8 cellular contexts compared by ENCODE assay signal in the genomic region with DNA sequence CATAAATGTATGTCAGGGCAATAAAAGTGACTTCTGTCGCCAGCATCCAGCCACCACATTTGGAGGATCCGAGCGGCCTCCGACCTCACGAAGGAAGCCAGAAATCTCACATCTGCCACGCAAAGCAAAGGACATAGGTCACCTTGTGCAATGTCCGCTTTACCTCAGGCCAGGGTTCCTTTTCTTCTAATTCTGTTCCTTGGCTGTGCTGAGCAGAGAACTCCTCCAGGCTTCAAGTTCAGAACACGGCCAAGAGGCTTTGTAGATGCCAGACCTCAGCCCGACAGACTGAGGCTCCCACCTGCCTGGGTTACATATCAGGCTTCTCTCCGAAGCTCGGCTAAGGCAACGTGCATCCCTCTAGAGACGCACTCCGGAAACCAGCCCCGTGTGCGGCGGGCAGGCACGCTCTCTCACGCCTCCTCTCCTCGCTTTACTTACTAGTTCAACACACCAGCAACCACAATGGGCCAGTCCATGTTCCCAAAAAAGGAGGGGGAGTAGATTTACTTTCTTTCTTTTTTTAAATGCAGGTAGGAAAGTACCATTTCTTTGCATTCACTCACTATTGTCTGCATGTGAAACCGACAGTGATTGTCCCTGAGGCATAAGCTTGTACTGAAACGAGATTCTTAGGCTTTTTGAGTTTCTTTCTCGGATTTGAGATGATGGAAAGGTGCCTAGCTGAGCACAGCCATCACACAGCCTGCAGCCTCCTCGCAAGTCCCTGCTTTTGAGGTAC.
DNase-seq lines count a peak whose midpoint lies in the region; ATAC-seq and TF ChIP-seq lines count a peak whose summit lies in the region.

No MANE protein-coding gene starts in this region.

- intact Hi-C loops in dendritic cell treated with granulocyte-macrophage colony-stimulating factor and Interleukin-4, amounts not matched to agents 40 ng/mL and 50 ng/mL, for 4 days (cut with micrococcal nuclease) = no loop called here
- intact Hi-C loops in lower leg skin (cut with DNase I; ENCODE audit: low total_unique reads) = no loop called here

- peak; percentile 41 for DNase-seq in SIG-M5 treated with dmso at 0.1 percent for 504 hours (lab: John Stamatoyannopoulos, UW; ENCODE audit: unreplicated experiment)
- DNase-seq in SIG-M5 (lab: John Stamatoyannopoulos, UW) = no peak
- peak; percentile 41 for DNase-seq in NCI-H2196 treated with DMSO at 0.1 percent for 48 hours (lab: John Stamatoyannopoulos, UW; ENCODE audit: unreplicated experiment)
- peak; percentile 93 for DNase-seq in activated CD4-positive, alpha-beta T cell treated with anti-CD3 and anti-CD28 coated beads for 48 hours
- peak; percentile 84 to 96 for DNase-seq in lower leg skin (ENCODE audit: low spot score in 2 of 2)
- peak; percentile 63 to 80 (median 80) for DNase-seq in stimulated activated CD4-positive, alpha-beta T cell treated with anti-CD3 and anti-CD28 coated beads, TNF-alpha, amount 100 ng/mL, for 1 hour (ENCODE audit: low read depth in 3 of 3, low spot score in 1 of 3)

- no peaks in the 10 kb centered on the region for H3K36me3 Mint-ChIP-seq in dendritic cell treated with granulocyte-macrophage colony-stimulating factor and Interleukin-4, amounts not matched to agents 40 ng/mL and 50 ng/mL, for 4 days (ENCODE audit: low read depth)

- H3K4me3 Mint-ChIP-seq in dendritic cell treated with granulocyte-macrophage colony-stimulating factor and Interleukin-4, amounts not matched to agents 40 ng/mL and 50 ng/mL, for 4 days = peak overlapping the region; percentile 62

- TF ChIP-seq POLR2A in lower leg skin (IDR thresholded peaks at IDR 0.05) = peak in 1 of 2 donors; percentile 68

- H3K9me3 Mint-ChIP-seq in dendritic cell treated with granulocyte-macrophage colony-stimulating factor and Interleukin-4, amounts not matched to agents 40 ng/mL and 50 ng/mL, for 4 days = no peaks in the 10 kb centered on the region

- peaks cover 24% of the 10 kb centered on the region for H3K27me3 Mint-ChIP-seq in dendritic cell treated with granulocyte-macrophage colony-stimulating factor and Interleukin-4, amounts not matched to agents 40 ng/mL and 50 ng/mL, for 4 days

- peaks cover 11% of the 10 kb centered on the region for H3K4me1 Mint-ChIP-seq in dendritic cell treated with granulocyte-macrophage colony-stimulating factor and Interleukin-4, amounts not matched to agents 40 ng/mL and 50 ng/mL, for 4 days (ENCODE audit: low read depth)

- peak; percentile 90 for ATAC-seq in HG03060 (IDR thresholded peaks at IDR 0.05; ENCODE audit: low read depth, unreplicated experiment)

- H3K4me3 ChIP-seq in lower leg skin (ENCODE audit: low read depth, poor library complexity, severe bottlenecking) = peak overlapping the region; percentile 18

- TF ChIP-seq CTCF in lower leg skin (IDR thresholded peaks at IDR 0.05) = no peak

- 4 to 8% methylated on average over 24 of the region's 24 CpGs for WGBS in lower leg skin, 2 donors

- H3K27ac Mint-ChIP-seq in dendritic cell treated with granulocyte-macrophage colony-stimulating factor and Interleukin-4, amounts not matched to agents 40 ng/mL and 50 ng/mL, for 4 days = no peak overlapping the region
